3 cellular contexts compared by ENCODE assay signal in genomic region chr6:42459888-42460287, GRCh38.
TF ChIP-seq lines count a peak whose summit lies in the region.

No MANE protein-coding gene starts in this region.

TF ChIP-seq in GM23338, 12 proteins besides CTCF, POLR2A, EP300 and RAD21:
- TF ChIP-seq REST (IDR thresholded peaks at IDR 0.05; ENCODE audit: unreplicated experiment) (no peak), ZNF331 (CRISPR knock-in tag; IDR thresholded peaks at IDR 0.05; ENCODE audit: low read depth) (no peak), STAT1 (IDR thresholded peaks at IDR 0.05; ENCODE audit: unreplicated experiment) (no peak), POLR2AphosphoS5 (IDR thresholded peaks at IDR 0.05; ENCODE audit: low read depth) (no peak), JUNB (IDR thresholded peaks at IDR 0.05; ENCODE audit: unreplicated experiment) (no peak)

TF ChIP-seq in IMR-90, 13 proteins besides CTCF, POLR2A, EP300 and RAD21:
- TF ChIP-seq RCOR1 (IDR thresholded peaks at IDR 0.05; ENCODE audit: insufficient replicate concordance, low read length) (no peak), MAZ (IDR thresholded peaks at IDR 0.05; ENCODE audit: borderline replicate concordance, low read depth, low read length) (no peak)

TF ChIP-seq in GM12878, 131 proteins besides CTCF, POLR2A, EP300 and RAD21:
- TF ChIP-seq YY1 (IDR thresholded peaks at IDR 0.05; ENCODE audit: low read depth, low read length) (0 out of 2 replicates have a peak, but pooled peaks have one; percentile 27), EGR1 (IDR thresholded peaks at IDR 0.05; ENCODE audit: borderline replicate concordance in 1 of 2, low read depth in 2 of 2, low read length in 2 of 2) (no peak)
